Comparison of ENCODE assay signal across 11 cellular contexts in the genomic region with DNA sequence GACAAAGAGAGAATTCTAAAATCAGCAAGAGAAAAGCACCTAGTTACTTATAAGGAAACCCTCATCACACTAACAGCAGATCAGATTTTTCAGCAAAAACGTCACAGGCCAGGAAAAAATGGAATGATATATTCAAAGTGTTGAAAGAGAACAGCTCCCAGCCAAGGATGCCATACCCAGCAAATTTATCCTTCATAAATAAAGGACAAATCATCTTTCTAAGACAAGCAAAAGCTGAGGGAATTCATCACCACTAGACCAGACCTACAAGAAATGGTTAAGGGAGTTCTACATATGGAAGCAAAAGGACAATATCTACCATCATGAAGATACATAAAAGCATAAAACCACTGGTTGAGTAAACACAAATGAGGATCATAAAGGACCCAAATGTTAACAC.
"Had no signal": no experiment of that assay in that cellular context is flagged by ENCODE, and none has a peak within 500 bp of the region (broad histone marks: within the 10 kb centered on the region; RNA-seq: fewer than 3 reads in every experiment).

No MANE protein-coding gene starts in this region.

- H3K36me3 ChIP-seq: HAP-1 had no signal

- ATAC-seq: GM23338, HCT116 had no signal

- H3K4me2 ChIP-seq: GM23338 had no signal

- H3K9me3 ChIP-seq: HAP-1 had no signal

- DNase-seq: GM23248, GOT3, H7, H9, HCEC 1CT, HFFc6 had no signal

- FAIRE-seq: H1, H54 had no signal

- H3K4me3 ChIP-seq: GM23248, GM23338, HAP-1 had no signal

- H3K4me1 ChIP-seq: HAP-1 had no signal

- H2AFZ ChIP-seq: GM23248, GM23338 had no signal

- H3K9ac ChIP-seq: GM23248 had no signal

- H3K27ac ChIP-seq: GM23248 had no signal
